In the genomic region with DNA sequence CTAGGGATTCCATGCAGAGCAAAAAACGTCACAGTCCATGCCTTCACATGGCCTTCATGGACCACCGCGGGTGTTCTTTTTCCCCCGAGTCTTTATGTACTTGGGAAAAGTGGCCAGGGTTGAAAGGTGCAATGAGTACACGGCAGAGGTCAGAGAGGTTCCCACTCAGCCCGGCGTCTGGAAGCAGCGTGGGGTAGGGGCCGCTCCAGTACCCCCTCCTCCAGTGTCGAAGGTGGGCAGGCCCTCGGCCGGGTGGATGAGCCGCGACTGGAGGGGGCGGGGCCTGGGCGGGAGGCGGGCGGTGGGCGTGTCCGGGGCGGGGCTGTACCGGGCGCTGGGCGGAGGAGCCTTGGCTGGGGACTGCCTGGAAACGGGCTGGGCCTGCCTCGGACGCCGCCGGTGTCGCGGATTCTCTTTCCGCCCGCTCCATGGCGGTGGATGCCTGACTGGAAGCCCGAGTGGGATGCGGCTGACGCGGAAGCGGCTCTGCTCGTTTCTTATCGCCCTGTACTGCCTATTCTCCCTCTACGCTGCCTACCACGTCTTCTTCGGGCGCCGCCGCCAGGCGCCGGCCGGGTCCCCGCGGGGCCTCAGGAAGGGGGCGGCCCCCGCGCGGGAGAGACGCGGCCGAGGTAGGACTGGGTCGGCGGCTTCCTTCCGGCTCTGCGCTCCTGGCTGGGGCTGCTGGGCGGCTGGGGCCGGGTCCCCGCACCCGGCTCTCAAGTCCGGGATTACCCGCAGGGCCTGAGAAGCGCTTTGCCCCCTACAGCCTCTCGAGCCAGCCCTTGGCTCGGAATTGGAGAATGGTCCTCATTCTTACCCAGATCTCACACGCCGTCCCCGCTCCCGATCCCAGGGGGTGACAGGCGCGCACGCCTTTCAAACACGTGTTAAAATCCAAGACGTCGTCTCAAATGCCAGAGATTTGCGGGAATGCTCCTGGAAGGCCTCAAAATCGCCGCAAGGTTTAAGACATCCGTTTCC, we compare ENCODE assay signal across 8 cellular contexts. TPM values are rescaled to one million over a fixed set of nuclear protein-coding genes. Genes with fewer than 3 reads are reported as not detected.
DNase-seq lines count a peak whose midpoint lies in the region; ATAC-seq and TF ChIP-seq lines count a peak whose summit lies in the region.

A gene with protein sequence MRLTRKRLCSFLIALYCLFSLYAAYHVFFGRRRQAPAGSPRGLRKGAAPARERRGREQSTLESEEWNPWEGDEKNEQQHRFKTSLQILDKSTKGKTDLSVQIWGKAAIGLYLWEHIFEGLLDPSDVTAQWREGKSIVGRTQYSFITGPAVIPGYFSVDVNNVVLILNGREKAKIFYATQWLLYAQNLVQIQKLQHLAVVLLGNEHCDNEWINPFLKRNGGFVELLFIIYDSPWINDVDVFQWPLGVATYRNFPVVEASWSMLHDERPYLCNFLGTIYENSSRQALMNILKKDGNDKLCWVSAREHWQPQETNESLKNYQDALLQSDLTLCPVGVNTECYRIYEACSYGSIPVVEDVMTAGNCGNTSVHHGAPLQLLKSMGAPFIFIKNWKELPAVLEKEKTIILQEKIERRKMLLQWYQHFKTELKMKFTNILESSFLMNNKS (plus strand): TSS at position 412 of the 984 bp plus-strand sequence. CDS start 52 bp downstream, at position 464.

- ATAC-seq in HG02798 (IDR thresholded peaks at IDR 0.05; ENCODE audit: poor library complexity, unreplicated experiment) (peak; percentile 98), heart right ventricle (peak; percentile 99 to 100 (median 100))

- DNase-seq in GM13976 (ENCODE audit: low spot score) (peak; percentile 95), NCI-H1417 treated with DMSO at 0.1 percent for 48 hours (lab: John Stamatoyannopoulos, UW) (peak; percentile 47), amniotic epithelial cell (ENCODE audit: low read depth) (peak; percentile 65), heart right ventricle (peak; percentile 87 to 89), progenitor cell of endocrine pancreas (ENCODE audit: low spot score, unreplicated experiment) (peak; percentile 74), ureter (ENCODE audit: low spot score) (peak; percentile 88)

- 0 to 1% methylated on average over 81 to 86 of the region's 86 CpGs for WGBS in heart right ventricle, 2 donors

- peaks cover 15% of the 10 kb centered on the region for H3K27me3 Mint-ChIP-seq in progenitor cell of endocrine pancreas

- H3K27ac Mint-ChIP-seq in progenitor cell of endocrine pancreas, result peak within 1 kb of the TSS; percentile 98

- H3K36me3 Mint-ChIP-seq in progenitor cell of endocrine pancreas (ENCODE audit: insufficient read depth), result peaks cover 9% of the 10 kb centered on the region

- H3K27me3 ChIP-seq in heart right ventricle, result no peaks in the 10 kb centered on the region

- intact Hi-C loops in T-helper 1 cell treated with Interleukin-12 subunit alpha and Interleukin-12 subunit beta and Interleukin-4 antibody, amounts not matched to agents 30 ng/mL and 1 ng/mL, for 36 hours (cut with micrococcal nuclease), result loop anchor here (1.0 to 5.0 kb wide), 12 partner anchors 23 to 1517 kb away; a partner anchor contains a TSS
- intact Hi-C loops in heart right ventricle (cut with DNase I), result loop anchor here in 1 of 10 donors (10.0 kb wide), 1 partner anchor 105 kb away; no protein-coding TSS in a partner anchor

- H3K4me1 ChIP-seq in heart right ventricle, result peaks cover 0 to 21% (median 12%) of the 10 kb centered on the region in 9 donors

- H3K4me3 ChIP-seq in heart right ventricle, result peak within 1 kb of the TSS; percentile 67 to 94 (median 82)

- peaks cover 8% of the 10 kb centered on the region for H3K4me1 Mint-ChIP-seq in progenitor cell of endocrine pancreas (ENCODE audit: low read depth)

- in situ Hi-C loops in GM13976 (cut with MboI; ENCODE audit: low sequenced_read_pairs, unreplicated experiment), result no loop called here

- peaks cover 0 to 36% (median 4%) of the 10 kb centered on the region in 9 donors for H3K36me3 ChIP-seq in heart right ventricle

- peak within 1 kb of the TSS; percentile 97 for H3K4me3 Mint-ChIP-seq in progenitor cell of endocrine pancreas (ENCODE audit: low read depth)

- peak within 1 kb of the TSS; percentile 49 to 97 (median 92) for H3K27ac ChIP-seq in heart right ventricle

- no peaks in the 10 kb centered on the region for H3K9me3 Mint-ChIP-seq in progenitor cell of endocrine pancreas (ENCODE audit: low read depth)

- TF ChIP-seq CTCF in GM13976 (IDR thresholded peaks at IDR 0.05; ENCODE audit: borderline replicate concordance, control extremely low read depth, extremely low read depth, insufficient read depth, missing control alignments), result no peak
- TF ChIP-seq CTCF in heart right ventricle (IDR thresholded peaks at IDR 0.05), result peak in 2 of 9 donors; percentile 9 to 16
- no peak for TF ChIP-seq CTCF in progenitor cell of endocrine pancreas (IDR thresholded peaks at IDR 0.05; ENCODE audit: unreplicated experiment)

- no peaks in the 10 kb centered on the region for H3K9me3 ChIP-seq in heart right ventricle

RNA-seq across cellular contexts. Expression of the gene that starts here (rescaled TPM):
- 13.7 and 14.1 TPM in 2 replicates for total RNA-seq in T-helper 1 cell treated with Interleukin-12 subunit alpha and Interleukin-12 subunit beta and Interleukin-4 antibody, amounts not matched to agents 30 ng/mL and 1 ng/mL, for 36 hours
- 10 to 100 TPM; 15.1 to 20.8 (median 17.4) TPM for total RNA-seq in heart right ventricle
- 10 to 100 TPM in 1 of 2 donors, 1 to 10 TPM in 1; 5.1 to 17.0 TPM for polyA plus RNA-seq in heart right ventricle
- total RNA-seq in progenitor cell of endocrine pancreas, result 13.9 and 14.7 TPM in 2 replicates
- 21.2 TPM for total RNA-seq in ureter

Comparison
In these comparisons a context has a peak if more than half of its experiments do, and no peak if none do; other contexts are left out.
1. Peak in every context shown above with its lines: DNase-seq, ATAC-seq, H3K4me3 ChIP-seq and H3K27ac ChIP-seq.